In the genomic region with DNA sequence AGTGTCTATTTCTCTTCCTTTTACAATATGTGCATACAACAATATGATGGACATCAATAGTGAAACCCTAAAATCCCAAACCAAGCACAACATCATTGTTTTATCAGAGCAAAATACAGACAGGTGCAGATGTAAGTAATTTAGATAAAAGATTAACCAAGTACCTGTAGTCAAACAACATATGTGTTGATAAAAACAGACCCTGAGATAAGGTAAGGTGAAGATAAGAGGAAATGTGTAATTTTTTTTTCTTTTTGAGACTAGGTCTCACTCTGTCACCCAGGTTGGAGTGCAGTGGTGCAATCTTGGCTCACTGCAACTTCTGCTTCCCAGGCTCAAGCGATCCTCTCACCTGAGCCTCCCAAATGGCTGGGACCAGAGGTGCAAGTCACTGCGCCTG, we compare ENCODE assay signal across 33 cellular contexts.
"Had no signal": no experiment of that assay in that cellular context is flagged by ENCODE, and none has a peak within 500 bp of the region (broad histone marks: within the 10 kb centered on the region; RNA-seq: fewer than 3 reads in every experiment).

No MANE protein-coding gene starts in this region.

- H3K36me3 ChIP-seq: MG63 had no signal

- H3K9me3 ChIP-seq: MG63 had no signal

- DNase-seq: Karpas-422, Kasumi-1, KG1, MG63, MM.1S, MV-4-11, NCI-H1048, NCI-H1092, NCI-H1092 treated with DMSO at 0.1 percent for 48 hours, NCI-H1105, NCI-H1105 treated with DMSO at 0.1 percent for 48 hours, NCI-H1417, NCI-H1417 treated with DMSO at 0.1 percent for 48 hours, NCI-H1436, NCI-H1436 treated with DMSO at 0.1 percent for 48 hours, NCI-H146, NCI-H1694, NCI-H1694 treated with DMSO at 0.1 percent for 48 hours, NCI-H187, NCI-H187 treated with DMSO at 0.1 percent for 48 hours, NCI-H1930, NCI-H2029, NCI-H2029 treated with DMSO at 0.1 percent for 48 hours, NCI-H2081, NCI-H2081 treated with DMSO at 0.1 percent for 48 hours, NCI-H2107, NCI-H2171, NCI-H2171 treated with DMSO at 0.1 percent for 48 hours, NCI-H2227 treated with DMSO at 0.1 percent for 48 hours, NCI-H226, NCI-H345, NCI-H446, NCI-H446 treated with DMSO at 0.1 percent for 48 hours had no signal

- H3K4me3 ChIP-seq: MG63 had no signal
